33 cellular contexts compared by ENCODE assay signal in genomic region chr13:62633448-62633847, GRCh38.
DNase-seq lines count a peak whose midpoint lies in the region; ATAC-seq, FAIRE-seq and TF ChIP-seq lines count a peak whose summit lies in the region.
"Had no signal": no experiment of that assay in that cellular context is flagged by ENCODE, and none has a peak within 500 bp of the region (broad histone marks: within the 10 kb centered on the region; RNA-seq: fewer than 3 reads in every experiment).

No MANE protein-coding gene starts in this region.

- H3K27ac ChIP-seq in HepG2 (ENCODE audit: extremely low read length, insufficient read depth, low read length) = no peak overlapping the region
- no peak overlapping the region for H3K27ac ChIP-seq in right lobe of liver
- H3K27ac ChIP-seq in HCT116 (ENCODE audit: low read depth, low read length) = no peak overlapping the region
- H3K27ac ChIP-seq in IMR-90 (ENCODE audit: insufficient read depth, low read length) = no peak overlapping the region
- no peak overlapping the region for H3K27ac ChIP-seq in RWPE1
- H3K27ac ChIP-seq: 22Rv1; A549; BLaER1; BLaER1 treated with 17β-estradiol and CSF1 and Interleukin-3, amounts not matched to agents 10 nM and 100 nM; C4-2B had no signal

- H3K4me3 ChIP-seq in HepG2 (replicated peaks in 1 of 3; ENCODE audit: insufficient read depth in 1 of 3, low read depth in 2 of 3, low read length in 3 of 3) = no peak overlapping the region
- no peak overlapping the region for H3K4me3 ChIP-seq in right lobe of liver
- no peak overlapping the region for H3K4me3 ChIP-seq in HCT116 (replicated peaks in 1 of 2; ENCODE audit: low read depth in 1 of 2, low read length in 2 of 2)
- no peak overlapping the region for H3K4me3 ChIP-seq in IMR-90 (ENCODE audit: insufficient read depth, low read depth, low read length)
- H3K4me3 ChIP-seq: A549; BLaER1; BLaER1 treated with 17β-estradiol and CSF1 and Interleukin-3, amounts not matched to agents 10 nM and 100 nM had no signal

- no peak for TF ChIP-seq RAD21 in HepG2 (CRISPR knock-in tag; IDR thresholded peaks at IDR 0.05)
- no peak for TF ChIP-seq RAD21 in HCT116 (IDR thresholded peaks at IDR 0.05; ENCODE audit: low read depth)
- TF ChIP-seq RAD21 in IMR-90 (IDR thresholded peaks at IDR 0.05; ENCODE audit: low read length) = no peak

- no peaks in the 10 kb centered on the region for H3K9me3 ChIP-seq in HepG2 (ENCODE audit: low read length)
- no peaks in the 10 kb centered on the region for H3K9me3 ChIP-seq in right lobe of liver
- H3K9me3 ChIP-seq in HCT116 (ENCODE audit: control insufficient read depth in 1 of 2, insufficient read depth in 1 of 2, low read depth in 1 of 2, low read length in 2 of 2) = 0 out of 4 replicates have a peak, but pooled peaks cover 0 to 6% of the 10 kb centered on the region in 2 experiments
- 0 out of 2 replicates have a peak, but pooled peaks cover 2% of the 10 kb centered on the region for H3K9me3 ChIP-seq in IMR-90 (ENCODE audit: control insufficient read depth, insufficient read depth, low read length)
- H3K9me3 ChIP-seq: A549; BE2C; BLaER1; BLaER1 treated with 17β-estradiol and CSF1 and Interleukin-3, amounts not matched to agents 10 nM and 100 nM; Caco-2 had no signal

- no peak for TF ChIP-seq EP300 in HepG2 (IDR thresholded peaks at IDR 0.05; ENCODE audit: low read depth in 2 of 2, low read length in 2 of 2)
- TF ChIP-seq EP300 in HepG2 (CRISPR knock-in tag; IDR thresholded peaks at IDR 0.05; ENCODE audit: borderline replicate concordance) = no peak

- H2AFZ ChIP-seq in HepG2 (ENCODE audit: low read length) (no peak overlapping the region), HCT116 (ENCODE audit: low read depth, low read length, poor library complexity, severe bottlenecking) (peak overlapping the region; percentile 7), IMR-90 (replicated peaks; ENCODE audit: low read length, poor library complexity) (no peak overlapping the region)

- no peaks in the 10 kb centered on the region for H3K4me1 ChIP-seq in HepG2 (ENCODE audit: insufficient read depth, low read length)
- no peaks in the 10 kb centered on the region for H3K4me1 ChIP-seq in right lobe of liver
- H3K4me1 ChIP-seq in HCT116 (ENCODE audit: control insufficient read depth in 1 of 2, insufficient read depth in 2 of 2, low read length in 2 of 2) = 0 out of 4 replicates have a peak, but pooled peaks cover 0 to 3% of the 10 kb centered on the region in 2 experiments
- no peaks in the 10 kb centered on the region for H3K4me1 ChIP-seq in IMR-90 (ENCODE audit: control insufficient read depth, insufficient read depth, low read length)
- H3K4me1 ChIP-seq: A549; BLaER1; BLaER1 treated with 17β-estradiol and CSF1 and Interleukin-3, amounts not matched to agents 10 nM and 100 nM had no signal

- no peaks in the 10 kb centered on the region for H3K79me2 ChIP-seq in HepG2 (ENCODE audit: insufficient read depth, low read length)
- no peaks in the 10 kb centered on the region for H3K79me2 ChIP-seq in HCT116 (ENCODE audit: insufficient read depth, low read length)

- no peak for TF ChIP-seq POLR2A in HepG2 (IDR thresholded peaks at IDR 0.05; ENCODE audit: insufficient read depth in 1 of 2, low read depth in 2 of 2, low read length in 2 of 2)
- no peak for TF ChIP-seq POLR2A in right lobe of liver (IDR thresholded peaks at IDR 0.05)
- TF ChIP-seq POLR2A in HCT116 (IDR thresholded peaks at IDR 0.05; ENCODE audit: borderline replicate concordance, extremely low read depth, insufficient read depth, insufficient read length) = no peak
- TF ChIP-seq POLR2A in IMR-90 (IDR thresholded peaks at IDR 0.05; ENCODE audit: low read depth, low read length) = no peak

- H3K9me1 ChIP-seq in IMR-90 (ENCODE audit: insufficient read depth, low read length) = no peaks in the 10 kb centered on the region

- H4K91ac ChIP-seq in IMR-90 (ENCODE audit: insufficient read depth, low read depth, low read length) = no peak overlapping the region

- intact Hi-C loops in HepG2 (cut with micrococcal nuclease; ENCODE audit: unreplicated experiment) (no loop called here), right lobe of liver (cut with DNase I) (no loop called here), HCT116 (cut with micrococcal nuclease) (no loop called here), IMR-90 (cut with micrococcal nuclease) (no loop called here)

- dilution Hi-C loops in IMR-90 (cut with HindIII; ENCODE audit: low sequenced_read_pairs, unreplicated experiment) = no loop called here

- RAD21 ChIA-PET in HCT116 (lab: Charles Lee; ENCODE audit: low non-redundant PET in 1 of 2, low total read pairs in 2 of 2, uncharacterized antibody in 2 of 2, unreplicated experiment in 2 of 2) = no interaction called here

- no peak overlapping the region for H2BK120ac ChIP-seq in IMR-90 (ENCODE audit: low read depth, low read length)

- H3K23ac ChIP-seq in IMR-90 (ENCODE audit: low read depth, low read length) = no peak overlapping the region

- H3K56ac ChIP-seq in IMR-90 (ENCODE audit: extremely low read depth, insufficient read depth, low read length) = no peak overlapping the region

- H3K4me2 ChIP-seq in HepG2 (ENCODE audit: low read depth, low read length) = no peak overlapping the region
- H3K4me2 ChIP-seq in HCT116 (ENCODE audit: low read length) = no peak overlapping the region
- H3K4me2 ChIP-seq in IMR-90 (ENCODE audit: low read depth, low read length) = no peak overlapping the region
- H3K4me2 ChIP-seq: A549; BLaER1; BLaER1 treated with 17β-estradiol and CSF1 and Interleukin-3, amounts not matched to agents 10 nM and 100 nM had no signal

- no peak overlapping the region for H4K5ac ChIP-seq in IMR-90 (ENCODE audit: low read depth, low read length)

- no peak overlapping the region for H2AK9ac ChIP-seq in IMR-90 (replicated peaks; ENCODE audit: low read depth, low read length, poor library complexity)

- WGBS in HepG2 (ENCODE audit: low lambda C conversion rate) = 3% methylated on average over 1 of the region's 1 CpG
- WGBS in right lobe of liver (ENCODE audit: insufficient coverage, low coverage, low lambda C conversion rate, missing lambda C conversion rate) = 42% methylated on average over 1 of the region's 1 CpG
- WGBS in IMR-90 (ENCODE audit: extremely low coverage in 2 of 2, insufficient read length in 1 of 2), 2 experiments = no CpG with 5 or more reads among the region's 1 CpG

- TF ChIP-seq CTCF in HepG2 (CRISPR knock-in tag; IDR thresholded peaks at IDR 0.05) (no peak), right lobe of liver (IDR thresholded peaks at IDR 0.05) (no peak), HCT116 (IDR thresholded peaks at IDR 0.05 in 2 of 3, conservative IDR thresholded peaks at IDR 0.05 in 1 of 3; ENCODE audit: borderline replicate concordance in 1 of 3, insufficient read depth in 1 of 3, low read depth in 2 of 3, low read length in 2 of 3) (no peak), IMR-90 (conservative IDR thresholded peaks at IDR 0.05; ENCODE audit: low read depth, low read length) (no peak), RWPE1 (conservative IDR thresholded peaks at IDR 0.05; ENCODE audit: low read depth) (no peak)

- in situ Hi-C loops in HepG2 (cut with HindIII; ENCODE audit: extremely low pct_ligation_motif_present, low pct_unique_long_range_greater_than_20kb) = no loop called here
- in situ Hi-C loops in IMR-90 (cut with MboI; ENCODE audit: low sequenced_read_pairs) = no loop called here

- H3K36me3 ChIP-seq in HepG2 (replicated peaks in 1 of 2; ENCODE audit: control insufficient read depth in 1 of 2, insufficient read depth in 2 of 2, low read length in 2 of 2) = no peaks in the 10 kb centered on the region
- no peaks in the 10 kb centered on the region for H3K36me3 ChIP-seq in right lobe of liver
- no peaks in the 10 kb centered on the region for H3K36me3 ChIP-seq in HCT116 (ENCODE audit: control insufficient read depth in 1 of 2, insufficient read depth in 2 of 2, low read length in 2 of 2)
- H3K36me3 ChIP-seq in IMR-90 (ENCODE audit: control insufficient read depth, insufficient read depth, low read length) = no peaks in the 10 kb centered on the region
- H3K36me3 ChIP-seq: BE2C; BLaER1; BLaER1 treated with 17β-estradiol and CSF1 and Interleukin-3, amounts not matched to agents 10 nM and 100 nM had no signal

- H2BK15ac ChIP-seq in IMR-90 (ENCODE audit: low read depth, low read length) = no peak overlapping the region

- H3K14ac ChIP-seq in IMR-90 (replicated peaks; ENCODE audit: low read depth, low read length) = no peak overlapping the region

- H3K27me3 ChIP-seq in HepG2 (ENCODE audit: control insufficient read depth in 1 of 2, insufficient read depth in 2 of 2, low read length in 2 of 2) (no peaks in the 10 kb centered on the region), right lobe of liver (no peaks in the 10 kb centered on the region), HCT116 (ENCODE audit: insufficient read depth, low read length) (no peaks in the 10 kb centered on the region), IMR-90 (ENCODE audit: control insufficient read depth, insufficient read depth, low read length) (no peaks in the 10 kb centered on the region)
- H3K27me3 ChIP-seq: BE2C; BLaER1; BLaER1 treated with 17β-estradiol and CSF1 and Interleukin-3, amounts not matched to agents 10 nM and 100 nM had no signal

- no peak overlapping the region for H2AK5ac ChIP-seq in IMR-90 (ENCODE audit: low read depth, low read length)

- no peaks in the 10 kb centered on the region for H4K20me1 ChIP-seq in HepG2 (ENCODE audit: insufficient read depth, low read length)
- H4K20me1 ChIP-seq in HCT116 (ENCODE audit: insufficient read depth) = no peaks in the 10 kb centered on the region
- no peaks in the 10 kb centered on the region for H4K20me1 ChIP-seq in IMR-90 (ENCODE audit: insufficient read depth, low read length)
- H4K20me1 ChIP-seq: BLaER1; BLaER1 treated with 17β-estradiol and CSF1 and Interleukin-3, amounts not matched to agents 10 nM and 100 nM had no signal

- CTCF ChIA-PET in HepG2 (lab: Yijun Ruan, JAX; ENCODE audit: low intra/inter-chr PET ratio, low total read pairs) = no interaction called here
- CTCF ChIA-PET in HCT116 (lab: Charles Lee) = no interaction called here
- CTCF ChIA-PET in IMR-90 (lab: Yijun Ruan, JAX) = no interaction called here
- CTCF ChIA-PET in RWPE1 (lab: Yijun Ruan, JAX) = no interaction called here

- POLR2A ChIA-PET in HepG2 (lab: Yijun Ruan, JAX) (no interaction called here), HCT116 (lab: Charles Lee) (no interaction called here), IMR-90 (lab: Charles Lee; ENCODE audit: unreplicated experiment) (no interaction called here), RWPE1 (lab: Yijun Ruan, JAX; ENCODE audit: low non-redundant PET) (no interaction called here)

- H3K9ac ChIP-seq in HepG2 (ENCODE audit: insufficient read depth, low read depth, low read length) (no peak overlapping the region), HCT116 (ENCODE audit: low read length) (no peak overlapping the region), IMR-90 (ENCODE audit: low read depth, low read length) (no peak overlapping the region)
- H3K9ac ChIP-seq: BLaER1; BLaER1 treated with 17β-estradiol and CSF1 and Interleukin-3, amounts not matched to agents 10 nM and 100 nM had no signal

- H3K4ac ChIP-seq in IMR-90 (ENCODE audit: low read depth, low read length) = no peak overlapping the region

- no peak overlapping the region for H2BK5ac ChIP-seq in IMR-90 (ENCODE audit: low read depth, low read length, poor library complexity, severe bottlenecking)

- H4K8ac ChIP-seq in IMR-90 (ENCODE audit: low read depth in 2 of 2, low read length in 2 of 2) = no peak overlapping the region

- no peaks in the 10 kb centered on the region for H3K79me1 ChIP-seq in IMR-90 (ENCODE audit: low read depth in 1 of 2, low read length in 2 of 2)

- no TSS peak for BruUV-seq in HepG2 (replicated peaks; lab: Mats Ljungman, UMichigan)
- BruUV-seq in HCT116 (replicated peaks; lab: Mats Ljungman, UMichigan) = no TSS peak
- no TSS peak for BruUV-seq in IMR-90 (replicated peaks; lab: Mats Ljungman, UMichigan)

- H2BK20ac ChIP-seq in IMR-90 (ENCODE audit: low read depth, low read length) = no peak overlapping the region

- H3K9me2 ChIP-seq in HCT116 (ENCODE audit: insufficient read depth) = no peaks in the 10 kb centered on the region

- ATAC-seq in HepG2 (no peak), right lobe of liver (no peak), HCT116 (no peak), IMR-90 (ENCODE audit: low read depth) (no peak)
- ATAC-seq: A549; CD8-positive, alpha-beta T cell had no signal

- H3K18ac ChIP-seq in IMR-90 (ENCODE audit: low read depth, low read length) = no peak overlapping the region

- DNase-seq in HepG2 (ENCODE audit: low spot score) (no peak), right lobe of liver (no peak), HCT116 (ENCODE audit: low read depth, low spot score) (no peak), IMR-90 (no peak), NCI-H2107 (lab: John Stamatoyannopoulos, UW) (no peak), RWPE1 (ENCODE audit: low spot score) (no peak)
- DNase-seq: 8988T; ACHN; AML-193; BE2C; C1 segment of cervical spinal cord; Caco-2; Calu3; CD4-positive, alpha-beta memory T cell; CD4-positive, alpha-beta T cell; CD4-positive, CD25-positive, alpha-beta regulatory T cell; CD8-positive, alpha-beta memory T cell; CD8-positive, alpha-beta T cell; COR-L47; DMS 273 treated with DMSO at 0.1 percent for 48 hours; DMS153; DMS53; DMS79; DMS79 treated with DMSO at 0.1 percent for 48 hours; DND-41; EL had no signal

- FAIRE-seq in HepG2 (lab: Jason Lieb, UNC) = no peak
- FAIRE-seq: A204.1, A549, D721Med had no signal
